In genomic region chr1:8423134-8423701, GRCh38 we compare ENCODE assay signal across 8 cellular contexts.
DNase-seq lines count a peak whose midpoint lies in the region; ATAC-seq, FAIRE-seq and TF ChIP-seq lines count a peak whose summit lies in the region.

No MANE protein-coding gene starts in this region.

- H3K9me1 ChIP-seq in keratinocyte (ENCODE audit: control insufficient read depth, extremely low read depth, insufficient read depth, low read length), result no peaks in the 10 kb centered on the region

- no peaks in the 10 kb centered on the region for H4K20me1 ChIP-seq in keratinocyte (ENCODE audit: control insufficient read depth, extremely low read depth, insufficient read depth, low read length)

- peak overlapping the region; percentile 97 for H3K4me2 ChIP-seq in keratinocyte (ENCODE audit: control insufficient read depth, extremely low read depth, insufficient read depth, low read depth, low read length)

- H3K9me3 ChIP-seq in RWPE2 (ENCODE audit: severe bottlenecking) (no peaks in the 10 kb centered on the region), ascending aorta (no peaks in the 10 kb centered on the region), keratinocyte (ENCODE audit: control insufficient read depth, low read depth, low read length) (no peaks in the 10 kb centered on the region)

- H2AFZ ChIP-seq in keratinocyte (ENCODE audit: control insufficient read depth, low read length), result peak overlapping the region; percentile 43

- H3K27me3 Mint-ChIP-seq in CD14-positive monocyte (ENCODE audit: low read depth in 3 of 3), result peaks cover 0 to 4% (median 0%) of the 10 kb centered on the region in 3 donors

- peaks cover 5% of the 10 kb centered on the region for H3K4me1 ChIP-seq in RWPE2 (ENCODE audit: insufficient read depth, poor library complexity, severe bottlenecking)
- peaks cover 8 to 32% of the 10 kb centered on the region in 2 donors for H3K4me1 ChIP-seq in ascending aorta
- peaks cover 28% of the 10 kb centered on the region for H3K4me1 ChIP-seq in keratinocyte (ENCODE audit: control insufficient read depth, extremely low read depth, insufficient read depth, low read length)

- no peak for DNase-seq in RWPE2 (ENCODE audit: low spot score)
- DNase-seq in ascending aorta (ENCODE audit: low spot score in 2 of 2), result no peak
- DNase-seq in keratinocyte (ENCODE audit: low read depth, low spot score), result no peak
- DNase-seq in stimulated activated CD4-positive, alpha-beta T cell treated with anti-CD3 and anti-CD28 coated beads, Interleukin-4, amount 100 ng/mL, for 4 hours, result peak; percentile 31 to 33
- no peak for DNase-seq in NCI-H524 treated with DMSO at 0.1 percent for 48 hours (lab: John Stamatoyannopoulos, UW)
- DNase-seq in CD14-positive monocyte (ENCODE audit: low spot score), result no peak

- H3K79me2 ChIP-seq in keratinocyte (ENCODE audit: control insufficient read depth, insufficient read depth, low read length), result peaks cover 24% of the 10 kb centered on the region

- intact Hi-C loops in ascending aorta (cut with DNase I) (loop anchor here (2.0 to 5.0 kb wide), 3 partner anchors 51 to 280 kb away; no protein-coding TSS in a partner anchor), CD14-positive monocyte (cut with micrococcal nuclease) (loop anchor here (10.0 kb wide), 2 partner anchors 102 to 282 kb away; no protein-coding TSS in a partner anchor)

- H3K27ac ChIP-seq in RWPE2 (ENCODE audit: poor library complexity, severe bottlenecking), result peak overlapping the region; percentile 89
- H3K27ac ChIP-seq in ascending aorta, result peak overlapping the region; percentile 96 to 99
- H3K27ac ChIP-seq in keratinocyte (ENCODE audit: control insufficient read depth, insufficient read depth, low read length), result peak overlapping the region; percentile 85

- H3K27me3 ChIP-seq in RWPE2 (ENCODE audit: insufficient read depth, poor library complexity, severe bottlenecking), result no peaks in the 10 kb centered on the region
- no peaks in the 10 kb centered on the region for H3K27me3 ChIP-seq in ascending aorta
- no peaks in the 10 kb centered on the region for H3K27me3 ChIP-seq in keratinocyte (ENCODE audit: control insufficient read depth, extremely low read depth, insufficient read depth, low read length)

- H3K4me3 Mint-ChIP-seq in CD14-positive monocyte, result no peak overlapping the region

- peaks cover 43% of the 10 kb centered on the region for H3K4me1 Mint-ChIP-seq in CD14-positive monocyte

- H3K36me3 ChIP-seq in RWPE2 (ENCODE audit: low read depth) (peaks cover 6% of the 10 kb centered on the region), ascending aorta (peaks cover 2 to 8% of the 10 kb centered on the region in 2 donors), keratinocyte (ENCODE audit: control insufficient read depth in 2 of 2, extremely low read depth in 1 of 2, insufficient read depth in 2 of 2, low read length in 2 of 2) (peaks cover under 1 to 6% of the 10 kb centered on the region in 2 experiments)

- no peak for FAIRE-seq in keratinocyte (lab: Jason Lieb, UNC)

- ATAC-seq in GM19397 (IDR thresholded peaks at IDR 0.05; ENCODE audit: unreplicated experiment), result peak; percentile 4
- peak; percentile 11; the same call in 2 of the 3 replicates for ATAC-seq in RWPE2 (ENCODE audit: low read depth)
- no peak for ATAC-seq in HG03521 (IDR thresholded peaks at IDR 0.05; ENCODE audit: unreplicated experiment)

- no peaks in the 10 kb centered on the region for H3K9me3 Mint-ChIP-seq in CD14-positive monocyte

- H3K4me3 ChIP-seq in RWPE2 (ENCODE audit: severe bottlenecking) (peak overlapping the region; percentile 87), ascending aorta (peak overlapping the region; percentile 66 to 97), keratinocyte (ENCODE audit: control insufficient read depth in 2 of 3, extremely low read depth in 1 of 3, insufficient read depth in 2 of 3, low read depth in 1 of 3, low read length in 3 of 3) (peak overlapping the region; percentile 67 to 87 (median 84))

- TF ChIP-seq CTCF in RWPE2 (IDR thresholded peaks at IDR 0.05; ENCODE audit: poor library complexity, severe bottlenecking) (no peak), ascending aorta (IDR thresholded peaks at IDR 0.05) (no peak), keratinocyte (optimal IDR thresholded peaks at IDR 0.05 in 1 of 3, IDR thresholded peaks at IDR 0.05 in 1 of 3, conservative IDR thresholded peaks at IDR 0.05 in 1 of 3; ENCODE audit: extremely low read depth in 1 of 3, insufficient read depth in 2 of 3, low read length in 3 of 3) (no peak), CD14-positive monocyte (IDR thresholded peaks at IDR 0.05) (no peak)

- peak overlapping the region; percentile 81 for H3K9ac ChIP-seq in keratinocyte (ENCODE audit: control insufficient read depth, extremely low read depth, insufficient read depth, low read length)

- H3K27ac Mint-ChIP-seq in CD14-positive monocyte, result no peak overlapping the region

- dilution Hi-C loops in keratinocyte (cut with MboI; ENCODE audit: extremely low pct_ligation_motif_present, low sequenced_read_pairs), result no loop called here

- peaks cover 7 to 11% of the 10 kb centered on the region in 2 donors for H3K36me3 Mint-ChIP-seq in CD14-positive monocyte

Comparison
In these comparisons a context has a peak if more than half of its experiments do, and no peak if none do; other contexts are left out.
1. DNase-seq: peak in stimulated activated CD4-positive, alpha-beta T cell treated with anti-CD3 and anti-CD28 coated beads, Interleukin-4, amount 100 ng/mL, for 4 hours (2 of 2); none in RWPE2 (single experiment), ascending aorta (0 of 2), keratinocyte (single experiment), NCI-H524 treated with DMSO at 0.1 percent for 48 hours (single experiment) and CD14-positive monocyte (single experiment).
2. Peak in every context shown above with its lines, with median percentiles within 50 percentile points of each other: H3K27ac ChIP-seq and H3K4me3 ChIP-seq.